Comparison of ENCODE assay signal across 11 cellular contexts in the genomic region with DNA sequence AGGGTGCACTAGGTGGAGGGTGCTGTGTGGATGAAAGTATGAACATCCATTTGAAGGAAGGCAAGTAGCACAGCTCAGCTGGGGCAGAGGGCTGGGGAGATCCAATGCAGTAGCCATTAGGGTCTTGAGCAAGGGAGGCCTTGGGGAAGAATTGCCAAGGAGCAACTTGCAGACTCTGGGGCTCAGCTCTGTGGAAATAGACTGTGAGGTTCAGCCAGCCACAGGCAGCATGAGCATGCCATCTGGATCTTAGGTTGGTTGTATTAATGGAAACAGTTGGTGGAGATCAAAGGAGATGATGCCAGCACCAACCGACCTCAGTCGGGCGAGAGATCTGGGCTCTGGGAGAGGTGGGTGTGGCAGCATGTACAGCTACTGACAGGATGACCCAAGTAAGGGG. TPM values are rescaled to one million over a fixed set of nuclear protein-coding genes. Genes with fewer than 3 reads are reported as not detected.
A peak's percentile ranks its signal among the peaks of the same experiment; 100 is the strongest.
DNase-seq lines count a peak whose midpoint lies in the region; ATAC-seq and TF ChIP-seq lines count a peak whose summit lies in the region.
"Had no signal": no experiment of that assay in that cellular context is flagged by ENCODE, and none has a peak within 500 bp of the region (broad histone marks: within the 10 kb centered on the region; RNA-seq: fewer than 3 reads in every experiment).

No MANE protein-coding gene starts in this region.

- DNase-seq in T-helper 2 cell treated with Interferon-gamma antibody and Interleukin-4, amounts not matched to agents 5 μg/mL and 100 μg/mL, for 36 hours (ENCODE audit: low spot score), result no peak
- DNase-seq in mucosa of descending colon (peak in 1 of 3 donors; percentile 31), WTC11 (ENCODE audit: low spot score) (no peak), nucleus accumbens (lab: John Stamatoyannopoulos, UW) (no peak), RPMI8226 (no peak), COLO668 (lab: John Stamatoyannopoulos, UW; ENCODE audit: unreplicated experiment) (no peak)
- DNase-seq: IMR-90 had no signal

- TF ChIP-seq CTCF in mucosa of descending colon (IDR thresholded peaks at IDR 0.05), result no peak
- no peak for TF ChIP-seq CTCF in WTC11 (IDR thresholded peaks at IDR 0.05)

- H3K27me3 Mint-ChIP-seq in T-helper 2 cell treated with Interferon-gamma antibody and Interleukin-4, amounts not matched to agents 5 μg/mL and 100 μg/mL, for 36 hours (ENCODE audit: low read depth), result no peaks in the 10 kb centered on the region
- no peaks in the 10 kb centered on the region; the same call in 1 of the 2 replicates for H3K27me3 Mint-ChIP-seq in WTC11 (ENCODE audit: low read depth)

- H3K9me3 ChIP-seq in BLaER1 treated with 17β-estradiol and CSF1 and Interleukin-3, amounts not matched to agents 10 nM and 100 nM (replicated peaks in 1 of 11), result peaks cover 0 to 10% (median 0%) of the 10 kb centered on the region in 11 experiments; a peak in 3 of 22 replicates
- H3K9me3 ChIP-seq in mucosa of descending colon, result no peaks in the 10 kb centered on the region
- H3K9me3 ChIP-seq: ascending aorta had no signal

- H3K36me3 ChIP-seq in BLaER1 treated with 17β-estradiol and CSF1 and Interleukin-3, amounts not matched to agents 10 nM and 100 nM, result peaks cover 0 to 33% (median 4%) of the 10 kb centered on the region in 11 experiments; a peak in 16 of 22 replicates
- H3K36me3 ChIP-seq in mucosa of descending colon (ENCODE audit: low read depth), result no peaks in the 10 kb centered on the region
- H3K36me3 ChIP-seq: ascending aorta had no signal

- peak overlapping the region; percentile 98 for H3K4me3 Mint-ChIP-seq in T-helper 2 cell treated with Interferon-gamma antibody and Interleukin-4, amounts not matched to agents 5 μg/mL and 100 μg/mL, for 36 hours
- no peak overlapping the region for H3K4me3 Mint-ChIP-seq in WTC11

- H3K27ac ChIP-seq in BLaER1 treated with 17β-estradiol and CSF1 and Interleukin-3, amounts not matched to agents 10 nM and 100 nM, result peak overlapping the region in 8 of 11 experiments; percentile 77 to 99 (median 95); a peak in 18 of 22 replicates
- H3K27ac ChIP-seq: ascending aorta, C4-2B had no signal

- no peaks in the 10 kb centered on the region for H3K9me3 Mint-ChIP-seq in T-helper 2 cell treated with Interferon-gamma antibody and Interleukin-4, amounts not matched to agents 5 μg/mL and 100 μg/mL, for 36 hours
- H3K9me3 Mint-ChIP-seq in WTC11, result no peaks in the 10 kb centered on the region

- intact Hi-C loops in mucosa of descending colon (cut with DNase I, micrococcal nuclease), result no loop called here

- POLR2A ChIA-PET in WTC11 (lab: Charles Lee), result no interaction called here

- CTCF ChIA-PET in WTC11 (lab: Charles Lee), result interaction anchor here (0.6 to 2.1 kb wide), 4 partner anchors 9 to 22 kb away, joined by 3 to 9 read pairs (median 6); no protein-coding TSS in a partner anchor

- H3K4me1 ChIP-seq in BLaER1 treated with 17β-estradiol and CSF1 and Interleukin-3, amounts not matched to agents 10 nM and 100 nM, result peaks cover 29 to 100% (median 96%) of the 10 kb centered on the region in 10 experiments
- no peaks in the 10 kb centered on the region for H3K4me1 ChIP-seq in mucosa of descending colon (ENCODE audit: low read depth)
- H3K4me1 ChIP-seq: ascending aorta had no signal

- H4K20me1 ChIP-seq in BLaER1 treated with 17β-estradiol and CSF1 and Interleukin-3, amounts not matched to agents 10 nM and 100 nM, result no peaks in the 10 kb centered on the region

- H3K27me3 ChIP-seq in BLaER1 treated with 17β-estradiol and CSF1 and Interleukin-3, amounts not matched to agents 10 nM and 100 nM, result no peaks in the 10 kb centered on the region
- H3K27me3 ChIP-seq: ascending aorta had no signal

- H3K4me3 ChIP-seq in BLaER1 treated with 17β-estradiol and CSF1 and Interleukin-3, amounts not matched to agents 10 nM and 100 nM, result peak overlapping the region in 8 of 10 experiments; percentile 10 to 51 (median 40); a peak in 13 of 20 replicates
- H3K4me3 ChIP-seq in mucosa of descending colon, result no peak overlapping the region
- H3K4me3 ChIP-seq: ascending aorta had no signal

- peaks cover 81% of the 10 kb centered on the region for H3K36me3 Mint-ChIP-seq in T-helper 2 cell treated with Interferon-gamma antibody and Interleukin-4, amounts not matched to agents 5 μg/mL and 100 μg/mL, for 36 hours (ENCODE audit: low read depth)
- no peaks in the 10 kb centered on the region for H3K36me3 Mint-ChIP-seq in WTC11

- peak overlapping the region in 9 of 11 experiments; percentile 6 to 95 (median 89); a peak in 18 of 22 replicates for H3K9ac ChIP-seq in BLaER1 treated with 17β-estradiol and CSF1 and Interleukin-3, amounts not matched to agents 10 nM and 100 nM

- peak overlapping the region; percentile 94 for H3K27ac Mint-ChIP-seq in T-helper 2 cell treated with Interferon-gamma antibody and Interleukin-4, amounts not matched to agents 5 μg/mL and 100 μg/mL, for 36 hours
- no peak overlapping the region for H3K27ac Mint-ChIP-seq in WTC11

- peaks cover 57% of the 10 kb centered on the region for H3K4me1 Mint-ChIP-seq in T-helper 2 cell treated with Interferon-gamma antibody and Interleukin-4, amounts not matched to agents 5 μg/mL and 100 μg/mL, for 36 hours (ENCODE audit: low read depth)
- peaks cover 34% of the 10 kb centered on the region for H3K4me1 Mint-ChIP-seq in WTC11

- peak overlapping the region; percentile 80 to 98 (median 92) for H3K4me2 ChIP-seq in BLaER1 treated with 17β-estradiol and CSF1 and Interleukin-3, amounts not matched to agents 10 nM and 100 nM

- ATAC-seq in GM21737 (IDR thresholded peaks at IDR 0.05; ENCODE audit: unreplicated experiment) (peak; percentile 26), mucosa of descending colon (peak; percentile 3), WTC11 (no peak)

TF ChIP-seq in WTC11, 78 proteins besides CTCF, POLR2A, EP300 and RAD21 (continues in another document):
- TF ChIP-seq ESRRA (CRISPR knock-in tag; IDR thresholded peaks at IDR 0.05; ENCODE audit: borderline replicate concordance) (no peak), ZNF423 (CRISPR knock-in tag; IDR thresholded peaks at IDR 0.05) (no peak), MAX (CRISPR knock-in tag; IDR thresholded peaks at IDR 0.05) (no peak), FOXP4 (CRISPR knock-in tag; IDR thresholded peaks at IDR 0.05) (no peak), GTF2I (CRISPR knock-in tag; conservative IDR thresholded peaks at IDR 0.05) (no peak), STAT6 (CRISPR knock-in tag; conservative IDR thresholded peaks at IDR 0.05; ENCODE audit: low read depth) (no peak), MXD4 (CRISPR knock-in tag; IDR thresholded peaks at IDR 0.05; ENCODE audit: borderline replicate concordance) (no peak), IRF2 (CRISPR knock-in tag; IDR thresholded peaks at IDR 0.05; ENCODE audit: borderline replicate concordance, low read depth) (no peak), CREM (CRISPR knock-in tag; IDR thresholded peaks at IDR 0.05) (no peak)
- TF ChIP-seq, protein P1, sequence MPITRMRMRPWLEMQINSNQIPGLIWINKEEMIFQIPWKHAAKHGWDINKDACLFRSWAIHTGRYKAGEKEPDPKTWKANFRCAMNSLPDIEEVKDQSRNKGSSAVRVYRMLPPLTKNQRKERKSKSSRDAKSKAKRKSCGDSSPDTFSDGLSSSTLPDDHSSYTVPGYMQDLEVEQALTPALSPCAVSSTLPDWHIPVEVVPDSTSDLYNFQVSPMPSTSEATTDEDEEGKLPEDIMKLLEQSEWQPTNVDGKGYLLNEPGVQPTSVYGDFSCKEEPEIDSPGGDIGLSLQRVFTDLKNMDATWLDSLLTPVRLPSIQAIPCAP (CRISPR knock-in tag; IDR thresholded peaks at IDR 0.05), result no peak

RNA-seq across cellular contexts. Expression of gene ZAP70, which starts 5.6 kb away (rescaled TPM):
- total RNA-seq in mucosa of descending colon, result 1 to 10 TPM; 3.5 to 7.5 (median 5.4) TPM
- 0.61 to 0.73 TPM (median 0.64 TPM) in 3 replicates for total RNA-seq in WTC11 (2021)

RNA-seq across cellular contexts. Expression of gene C2orf92, which starts 49.4 kb away (rescaled TPM):
- total RNA-seq in mucosa of descending colon (10 to 100 TPM in 2 of 3 donors, 1 to 10 TPM in 1; 8.7 to 12.5 (median 11.7) TPM), WTC11 (2021) (5.2 to 7.9 TPM (median 6.9 TPM) in 3 replicates)

RNA-seq across cellular contexts. Expression of gene ACTR1B, which starts 55.1 kb away (rescaled TPM):
- total RNA-seq in mucosa of descending colon (10 to 100 TPM; 63.4 to 79.7 (median 78.3) TPM), WTC11 (2021) (58.2 to 71.8 TPM (median 70.4 TPM) in 3 replicates)
